ENCODE assay signal across 1 cellular context in the genomic region with DNA sequence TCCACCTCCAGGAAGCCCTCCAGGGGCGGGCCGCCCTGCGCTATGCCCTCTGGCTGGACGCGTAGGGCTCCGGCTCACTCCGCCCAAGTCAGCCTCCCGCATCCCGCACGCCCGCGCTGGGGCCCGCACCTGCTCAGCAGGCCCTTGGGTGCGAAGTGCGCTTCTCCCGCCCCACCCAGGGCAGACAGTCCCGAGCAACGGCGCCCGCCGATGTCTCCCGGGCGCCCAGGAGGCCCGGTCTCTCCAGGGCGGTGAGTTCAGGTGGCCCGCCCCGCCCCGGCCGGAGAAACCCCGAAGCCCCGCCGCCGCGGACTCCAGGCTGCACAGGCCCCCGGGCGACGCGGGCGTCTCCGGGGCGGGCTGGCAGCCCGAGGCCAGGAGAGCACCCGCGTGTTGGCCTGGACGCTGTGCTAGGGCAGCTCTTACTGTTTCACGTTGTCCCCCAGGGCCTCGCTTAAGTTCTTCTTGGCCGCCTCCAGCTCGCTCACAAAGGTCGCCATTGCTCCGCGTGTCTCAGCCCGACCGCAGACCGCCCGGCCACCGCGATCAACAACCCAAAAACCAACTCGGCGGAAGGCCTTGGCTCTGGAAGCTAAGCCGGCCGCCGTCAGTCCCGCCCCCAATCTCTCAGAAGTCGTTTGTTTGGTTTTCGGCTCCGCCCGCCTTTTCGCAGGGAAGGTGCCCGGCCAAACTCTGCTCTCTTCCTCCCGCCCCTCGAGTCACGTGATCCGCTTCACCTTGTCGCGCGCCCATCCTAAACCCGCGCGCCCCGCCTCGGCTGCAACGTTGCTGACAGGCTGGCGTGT.
TF ChIP-seq lines count a peak whose summit lies in the region.

TSS of gene TADA1 (minus strand) at position 531 of the 806 bp plus-strand sequence. CDS start at position 500, 31 bp downstream.

TF ChIP-seq in H1, 55 proteins besides CTCF, POLR2A, EP300 and RAD21 (continued from another document):
- TF ChIP-seq, protein P1, sequence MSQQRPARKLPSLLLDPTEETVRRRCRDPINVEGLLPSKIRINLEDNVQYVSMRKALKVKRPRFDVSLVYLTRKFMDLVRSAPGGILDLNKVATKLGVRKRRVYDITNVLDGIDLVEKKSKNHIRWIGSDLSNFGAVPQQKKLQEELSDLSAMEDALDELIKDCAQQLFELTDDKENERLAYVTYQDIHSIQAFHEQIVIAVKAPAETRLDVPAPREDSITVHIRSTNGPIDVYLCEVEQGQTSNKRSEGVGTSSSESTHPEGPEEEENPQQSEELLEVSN (IDR thresholded peaks at IDR 0.05): peak; percentile 88
- TF ChIP-seq ATF3 (IDR thresholded peaks at IDR 0.05; ENCODE audit: insufficient read depth, low read depth, low read length) (peak; percentile 76), CEBPB (IDR thresholded peaks at IDR 0.05; ENCODE audit: low read depth, low read length) (0 out of 2 replicates have a peak, but pooled peaks have one; percentile 3), NANOG (IDR thresholded peaks at IDR 0.05; ENCODE audit: insufficient read depth, low read depth, low read length, poor library complexity, severe bottlenecking) (no peak), GTF2F1 (IDR thresholded peaks at IDR 0.05; ENCODE audit: borderline replicate concordance, low read depth, low read length) (peak; percentile 52; the same call in 1 of the 2 replicates), RBBP5 (IDR thresholded peaks at IDR 0.05; ENCODE audit: borderline replicate concordance, low read depth, low read length) (0 out of 2 replicates have a peak, but pooled peaks have one; percentile 57), SIN3A (conservative IDR thresholded peaks at IDR 0.05 in 1 of 2, IDR thresholded peaks at IDR 0.05 in 1 of 2; ENCODE audit: low read depth in 1 of 2, low read length in 2 of 2) (peak; percentile 6 to 82; a peak in 2 of 4 replicates), SP1 (IDR thresholded peaks at IDR 0.05; ENCODE audit: low read depth, low read length) (peak; percentile 59), ASH2L (IDR thresholded peaks at IDR 0.05; ENCODE audit: low read length) (peak; percentile 95), USF2 (IDR thresholded peaks at IDR 0.05; ENCODE audit: low read length) (peak; percentile 96), CBX8 (IDR thresholded peaks at IDR 0.05; ENCODE audit: borderline replicate concordance, low read depth, low read length) (no peak), CHD2 (IDR thresholded peaks at IDR 0.05; ENCODE audit: low read length) (peak; percentile 8; the same call in 1 of the 2 replicates), BACH1 (IDR thresholded peaks at IDR 0.05; ENCODE audit: low read length) (0 out of 2 replicates have a peak, but pooled peaks have one; percentile 8), MAX (IDR thresholded peaks at IDR 0.05) (peak; percentile 82), SIX5 (IDR thresholded peaks at IDR 0.05; ENCODE audit: low read depth, low read length) (no peak), CTBP2 (IDR thresholded peaks at IDR 0.05; ENCODE audit: borderline replicate concordance, insufficient read depth, insufficient read length, low read length) (peak; percentile 76)
